Comparison of ENCODE assay signal across 13 cellular contexts in the genomic region with DNA sequence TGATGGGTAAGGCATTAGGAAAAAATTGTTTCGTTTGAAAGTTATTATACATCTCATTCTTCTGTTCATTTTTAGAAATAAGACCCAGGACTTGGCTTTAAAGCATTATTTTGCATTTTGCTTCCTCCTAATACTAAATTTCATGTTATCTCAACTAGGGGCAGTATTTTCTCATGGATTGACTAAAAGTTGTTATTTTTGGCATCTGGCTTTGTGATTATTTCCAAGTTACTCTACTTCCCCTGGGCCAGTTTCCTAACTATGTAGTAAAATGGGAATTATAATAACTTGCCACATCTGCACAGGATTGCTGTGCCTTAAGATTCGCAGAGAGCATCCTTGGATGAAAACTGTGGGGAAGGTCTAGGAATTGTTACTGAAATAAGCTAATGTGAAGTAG. TPM values are rescaled to one million over a fixed set of nuclear protein-coding genes. Genes with fewer than 3 reads are reported as not detected.
DNase-seq lines count a peak whose midpoint lies in the region; ATAC-seq and TF ChIP-seq lines count a peak whose summit lies in the region.
"Had no signal": no experiment of that assay in that cellular context is flagged by ENCODE, and none has a peak within 500 bp of the region (broad histone marks: within the 10 kb centered on the region; RNA-seq: fewer than 3 reads in every experiment).

No MANE protein-coding gene starts in this region.

- H3K9me2 ChIP-seq in GM23248 (ENCODE audit: insufficient read depth), result no peaks in the 10 kb centered on the region

- H3K27me3 ChIP-seq in GM23248 (replicated peaks; ENCODE audit: insufficient read depth), result no peaks in the 10 kb centered on the region
- H3K27me3 ChIP-seq: upper lobe of left lung had no signal

- H3K9ac ChIP-seq in GM23248, result peak overlapping the region; percentile 97

- peaks cover 34% of the 10 kb centered on the region for H3F3A ChIP-seq in GM23248 (ENCODE audit: insufficient read depth)

- TF ChIP-seq CTCF in AG09309 (IDR thresholded peaks at IDR 0.05; ENCODE audit: control insufficient read depth, insufficient read depth, low read depth, low read length, missing control alignments), result peak; percentile 14

- H3K27me3 Mint-ChIP-seq in activated naive CD8-positive, alpha-beta T cell treated with anti-CD3 and anti-CD28 coated beads, Interleukin-2, amount 50 U/mL, for 24 hours, result no peaks in the 10 kb centered on the region
- H3K27me3 Mint-ChIP-seq: activated CD4-positive, alpha-beta T cell treated with anti-CD3 and anti-CD28 coated beads, Interleukin-2, amount 10 ng/mL, durations not matched to agents 7 days and 5 days; naive thymus-derived CD4-positive, alpha-beta T cell had no signal

- WGBS in GM23248 (ENCODE audit: low coverage in 1 of 2, low lambda C conversion rate in 2 of 2, missing lambda C conversion rate in 2 of 2), 2 experiments, result 33 to 35% methylated on average over 2 of the region's 2 CpGs

- H3K27ac ChIP-seq in GM23248, result 0 out of 2 replicates have a peak overlapping the region, but pooled peaks have one; percentile 6
- H3K27ac ChIP-seq: upper lobe of left lung had no signal

- no peaks in the 10 kb centered on the region for H3K9me3 ChIP-seq in GM23248 (ENCODE audit: low read depth)
- H3K9me3 ChIP-seq: upper lobe of left lung had no signal

- H3K4me3 ChIP-seq in AG09309 (ENCODE audit: control insufficient read depth, low read depth, low read length) (no peak overlapping the region), GM23248 (peak overlapping the region; percentile 94), iPS-11a (ENCODE audit: low read depth, low read length) (peak overlapping the region; percentile 94)

- DNase-seq in AG09309 (ENCODE audit: low read depth) (peak; percentile 41), GM23248 (peak; percentile 72)
- DNase-seq in activated naive CD8-positive, alpha-beta T cell treated with anti-CD3 and anti-CD28 coated beads, Interleukin-2, amount 50 U/mL, for 24 hours, result no peak
- DNase-seq: activated CD4-positive, alpha-beta T cell treated with anti-CD3 and anti-CD28 coated beads, Interleukin-2, amount 10 ng/mL, durations not matched to agents 7 days and 5 days; central memory CD4-positive, alpha-beta T cell; naive thymus-derived CD4-positive, alpha-beta T cell; NCI-H1694; upper lobe of left lung had no signal

- no peaks in the 10 kb centered on the region for H3K36me3 ChIP-seq in GM23248 (ENCODE audit: low read depth)
- H3K36me3 ChIP-seq: upper lobe of left lung had no signal

- H3K9me3 Mint-ChIP-seq in activated naive CD8-positive, alpha-beta T cell treated with anti-CD3 and anti-CD28 coated beads, Interleukin-2, amount 50 U/mL, for 24 hours, result no peaks in the 10 kb centered on the region
- H3K9me3 Mint-ChIP-seq: activated CD4-positive, alpha-beta T cell treated with anti-CD3 and anti-CD28 coated beads, Interleukin-2, amount 10 ng/mL, durations not matched to agents 7 days and 5 days had no signal

- in situ Hi-C loops in GM23248 (cut with MboI), result loop anchor here (10.0 kb wide), 1 partner anchor 239 kb away; no protein-coding TSS in a partner anchor

- H3K4me1 Mint-ChIP-seq in activated naive CD8-positive, alpha-beta T cell treated with anti-CD3 and anti-CD28 coated beads, Interleukin-2, amount 50 U/mL, for 24 hours, result peaks cover 52% of the 10 kb centered on the region

- no peak for ATAC-seq in activated naive CD8-positive, alpha-beta T cell treated with anti-CD3 and anti-CD28 coated beads, Interleukin-2, amount 50 U/mL, for 24 hours
- ATAC-seq in HG02973 (IDR thresholded peaks at IDR 0.05; ENCODE audit: unreplicated experiment) (no peak), GM19023 (IDR thresholded peaks at IDR 0.05; ENCODE audit: unreplicated experiment) (no peak), HG02571 (IDR thresholded peaks at IDR 0.05; ENCODE audit: unreplicated experiment) (no peak), HG02970 (IDR thresholded peaks at IDR 0.05; ENCODE audit: low FRiP score, unreplicated experiment) (no peak)
- ATAC-seq: naive thymus-derived CD4-positive, alpha-beta T cell had no signal

- peak overlapping the region; percentile 99 for H3K4me3 Mint-ChIP-seq in activated naive CD8-positive, alpha-beta T cell treated with anti-CD3 and anti-CD28 coated beads, Interleukin-2, amount 50 U/mL, for 24 hours

- H3K36me3 Mint-ChIP-seq in activated naive CD8-positive, alpha-beta T cell treated with anti-CD3 and anti-CD28 coated beads, Interleukin-2, amount 50 U/mL, for 24 hours (ENCODE audit: low read depth), result peaks cover 18% of the 10 kb centered on the region

- H2AFZ ChIP-seq in GM23248, result no peak overlapping the region

- no peaks in the 10 kb centered on the region for H4K20me1 ChIP-seq in GM23248 (ENCODE audit: insufficient read depth)

- H3K27ac Mint-ChIP-seq in activated naive CD8-positive, alpha-beta T cell treated with anti-CD3 and anti-CD28 coated beads, Interleukin-2, amount 50 U/mL, for 24 hours, result peak overlapping the region; percentile 29

- H3K4me1 ChIP-seq in GM23248 (ENCODE audit: insufficient read depth), result peaks cover 60% of the 10 kb centered on the region

- H3K79me2 ChIP-seq in GM23248 (ENCODE audit: insufficient read depth), result peaks cover 70% of the 10 kb centered on the region

- H3K4me2 ChIP-seq in GM23248 (ENCODE audit: unreplicated experiment), result peak overlapping the region; percentile 100

RNA-seq across cellular contexts. Expression of a gene that starts 3.0 kb away (rescaled TPM):
- 70.7 and 75.8 TPM in 2 replicates for total RNA-seq in GM23248 (2014; rRNA removed; shearing (Covaris generic))
- 85.1 and 85.4 TPM in 2 replicates for polyA plus RNA-seq in GM23248 (2016; fragmentation: Nextera tagmentation; extraction: Ambion mirVana)
